15 cellular contexts compared by ENCODE assay signal in genomic region chr3:177894021-177894690, GRCh38.
DNase-seq lines count a peak whose midpoint lies in the region; ATAC-seq, FAIRE-seq and TF ChIP-seq lines count a peak whose summit lies in the region.
"Had no signal": no experiment of that assay in that cellular context is flagged by ENCODE, and none has a peak within 500 bp of the region (broad histone marks: within the 10 kb centered on the region; RNA-seq: fewer than 3 reads in every experiment).

No MANE protein-coding gene starts in this region.

- FAIRE-seq in TTC549 (lab: Jason Lieb, UNC), result peak; percentile 59
- FAIRE-seq: RCC 7860 had no signal

- DNase-seq in HS-27A (ENCODE audit: low read depth) (peak; percentile 39), fibroblast of gingiva (ENCODE audit: low read depth) (peak; percentile 19), pulmonary artery endothelial cell (ENCODE audit: low read depth, low spot score) (peak; percentile 68), GF-D8 (lab: John Stamatoyannopoulos, UW) (no peak)
- DNase-seq: BE2C; CD4-positive, alpha-beta T cell; NCI-H1436; NCI-H2081; NCI-H510A; SHP77; SK-N-SH had no signal

- ATAC-seq in GM18520 (IDR thresholded peaks at IDR 0.05; ENCODE audit: unreplicated experiment) (no peak), SK-N-SH treated with all-trans-retinoic acid at 6 μM for 48 hours (no peak)

TF ChIP-seq in SK-N-SH treated with all-trans-retinoic acid at 6 μM for 48 hours, 23 proteins besides CTCF, POLR2A, EP300 and RAD21:
- no peak for TF ChIP-seq TCF4 (CRISPR knock-in tag; IDR thresholded peaks at IDR 0.05; ENCODE audit: borderline replicate concordance)
- TF ChIP-seq ARNTL (CRISPR knock-in tag; IDR thresholded peaks at IDR 0.05; ENCODE audit: borderline replicate concordance, low read depth), result no peak
- no peak for TF ChIP-seq TSHZ2 (CRISPR knock-in tag; IDR thresholded peaks at IDR 0.05)
- TF ChIP-seq ZFP30 (CRISPR knock-in tag; IDR thresholded peaks at IDR 0.05), result no peak
